ENCODE assay signal across 23 cellular contexts in genomic region chr19:55554749-55555152, GRCh38. TPM values are rescaled to one million over a fixed set of nuclear protein-coding genes. Genes with fewer than 3 reads are reported as not detected.
A peak's percentile ranks its signal among the peaks of the same experiment; 100 is the strongest.
DNase-seq lines count a peak whose midpoint lies in the region; ATAC-seq and TF ChIP-seq lines count a peak whose summit lies in the region.
"Had no signal": no experiment of that assay in that cellular context is flagged by ENCODE, and none has a peak within 500 bp of the region (broad histone marks: within the 10 kb centered on the region; RNA-seq: fewer than 3 reads in every experiment).

No MANE protein-coding gene starts in this region.

- H3K4me3 ChIP-seq in stomach (no peak overlapping the region), BE2C (ENCODE audit: low read depth, low read length) (no peak overlapping the region)
- H3K4me3 ChIP-seq: esophagus muscularis mucosa, gastroesophageal sphincter, lung, upper lobe of left lung had no signal

- H3K9me3 Mint-ChIP-seq in stimulated activated naive CD8-positive, alpha-beta T cell treated with anti-CD3 and anti-CD28 coated beads, Interleukin-15, amount 100 ng/mL, for 72 hours, result no peaks in the 10 kb centered on the region
- H3K9me3 Mint-ChIP-seq: T-helper 2 cell treated with Interferon-gamma antibody and Interleukin-4, amounts not matched to agents 5 μg/mL and 100 μg/mL, for 36 hours had no signal

- H3K27me3 Mint-ChIP-seq in stimulated activated naive CD8-positive, alpha-beta T cell treated with anti-CD3 and anti-CD28 coated beads, Interleukin-15, amount 100 ng/mL, for 72 hours, result peaks cover 20% of the 10 kb centered on the region

- peak; percentile 33 for ATAC-seq in left colon
- no peak for ATAC-seq in stimulated activated naive CD8-positive, alpha-beta T cell treated with anti-CD3 and anti-CD28 coated beads, Interleukin-15, amount 100 ng/mL, for 72 hours
- ATAC-seq: gastroesophageal sphincter, SK-N-SH treated with all-trans-retinoic acid at 6 μM for 48 hours had no signal

- peaks cover 9 to 43% (median 25%) of the 10 kb centered on the region in 4 donors for H3K4me1 ChIP-seq in stomach
- H3K4me1 ChIP-seq in BE2C, result no peaks in the 10 kb centered on the region
- H3K4me1 ChIP-seq: gastroesophageal sphincter had no signal

- H3K27me3 ChIP-seq in stomach, result peaks cover 0 to 19% (median 0%) of the 10 kb centered on the region in 3 donors
- H3K27me3 ChIP-seq in BE2C, result no peaks in the 10 kb centered on the region
- H3K27me3 ChIP-seq: brain microvascular endothelial cell, upper lobe of left lung had no signal

- no peak for TF ChIP-seq POLR2A in stomach (IDR thresholded peaks at IDR 0.05)

- no peaks in the 10 kb centered on the region for H3K36me3 ChIP-seq in stomach
- no peaks in the 10 kb centered on the region for H3K36me3 ChIP-seq in BE2C
- H3K36me3 ChIP-seq: brain microvascular endothelial cell, esophagus muscularis mucosa, gastroesophageal sphincter, upper lobe of left lung had no signal

- H3K4me3 Mint-ChIP-seq in stimulated activated naive CD8-positive, alpha-beta T cell treated with anti-CD3 and anti-CD28 coated beads, Interleukin-15, amount 100 ng/mL, for 72 hours, result no peak overlapping the region
- H3K4me3 Mint-ChIP-seq: T-helper 2 cell treated with Interferon-gamma antibody and Interleukin-4, amounts not matched to agents 5 μg/mL and 100 μg/mL, for 36 hours had no signal

- TF ChIP-seq EP300 in stomach (IDR thresholded peaks at IDR 0.05), result no peak

- H3K4me1 Mint-ChIP-seq in stimulated activated naive CD8-positive, alpha-beta T cell treated with anti-CD3 and anti-CD28 coated beads, Interleukin-15, amount 100 ng/mL, for 72 hours, result no peaks in the 10 kb centered on the region

- intact Hi-C loops in left colon (cut with DNase I, micrococcal nuclease), result no loop called here
- intact Hi-C loops in stomach (cut with DNase I; ENCODE audit: low total_unique reads), result no loop called here

- DNase-seq in NCI-H2107 treated with DMSO at 0.1 percent for 48 hours (lab: John Stamatoyannopoulos, UW; ENCODE audit: unreplicated experiment) (peak; percentile 2), NCI-H2107 (lab: John Stamatoyannopoulos, UW) (no peak), NCI-H82 (lab: John Stamatoyannopoulos, UW) (peak; percentile 71), left colon (no peak), stomach (peak; percentile 86), BE2C (no peak)
- no peak for DNase-seq in activated CD4-positive, alpha-beta T cell treated with anti-CD3 and anti-CD28 coated beads, Interleukin-2, amount 50 U/mL, for 48 hours
- DNase-seq in stimulated activated naive CD8-positive, alpha-beta T cell treated with anti-CD3 and anti-CD28 coated beads, Interleukin-15, amount 100 ng/mL, for 72 hours, result no peak
- DNase-seq: activated CD4-positive, alpha-beta T cell treated with anti-CD3 and anti-CD28 coated beads, Interleukin-2, amount 50 U/mL, for 4 hours; activated CD8-positive, alpha-beta memory T cell treated with anti-CD3 and anti-CD28 coated beads, Interleukin-2, amount 50 U/mL, for 48 hours; brain microvascular endothelial cell; effector memory CD4-positive, alpha-beta T cell; NCI-H1048; NCI-H446 treated with DMSO at 0.1 percent for 48 hours; occipital lobe; upper lobe of left lung had no signal

- H3K27ac ChIP-seq in stomach, result peak overlapping the region; percentile 41 to 72 (median 51)
- H3K27ac ChIP-seq: brain microvascular endothelial cell, esophagus muscularis mucosa, gastroesophageal sphincter, upper lobe of left lung had no signal

- H3K27ac Mint-ChIP-seq in stimulated activated naive CD8-positive, alpha-beta T cell treated with anti-CD3 and anti-CD28 coated beads, Interleukin-15, amount 100 ng/mL, for 72 hours, result peak overlapping the region in 1 of 2 donors; percentile 93
- H3K27ac Mint-ChIP-seq: T-helper 2 cell treated with Interferon-gamma antibody and Interleukin-4, amounts not matched to agents 5 μg/mL and 100 μg/mL, for 36 hours had no signal

- H3K9me3 ChIP-seq in stomach (no peaks in the 10 kb centered on the region), BE2C (no peaks in the 10 kb centered on the region)
- H3K9me3 ChIP-seq: esophagus muscularis mucosa, gastroesophageal sphincter, upper lobe of left lung had no signal

- WGBS in stomach, 5 donors, result 33 to 67% (median 50%) methylated on average over 7 to 8 of the region's 8 CpGs

- no peak for TF ChIP-seq CTCF in stomach (IDR thresholded peaks at IDR 0.05)
- no peak for TF ChIP-seq CTCF in BE2C (IDR thresholded peaks at IDR 0.05; ENCODE audit: low read depth, low read length)

RNA-seq across cellular contexts. Expression of gene SBK3, which starts 9.4 kb away (rescaled TPM):
- not detected for total RNA-seq in left colon
- total RNA-seq in stomach, result 1 to 10 TPM in 2 of 5 donors, under 1 TPM in 1, not detected in 2; 0.37 to 6.2 (median 2.0) TPM
- polyA plus RNA-seq in stomach, result under 1 TPM in 2 of 3 donors, not detected in 1; 0.20 to 0.56 TPM
- 0.46 TPM for polyA plus RNA-seq in BE2C (2012; ENCODE audit: insufficient read depth, insufficient read length, low read depth)
- total RNA-seq: renal cortical epithelial cell had no signal
- polyA plus RNA-seq: keratinocyte had no signal

RNA-seq across cellular contexts. Expression of gene SBK2, which starts 17.8 kb away (rescaled TPM):
- total RNA-seq in left colon, result not detected
- not detected for total RNA-seq in stomach
- not detected for polyA plus RNA-seq in stomach
- polyA plus RNA-seq in BE2C (2012; ENCODE audit: insufficient read depth, insufficient read length, low read depth), result not detected
- total RNA-seq: esophagus muscularis mucosa, gastroesophageal sphincter, occipital lobe, renal cortical epithelial cell, upper lobe of left lung had no signal
- polyA plus RNA-seq: keratinocyte, lung had no signal

RNA-seq across cellular contexts. Expression of gene ZNF579, which starts 25.9 kb away (rescaled TPM):
- total RNA-seq in left colon (1 to 10 TPM; 5.3 to 7.3 TPM), stomach (10 to 100 TPM in 1 of 5 donors, 1 to 10 TPM in 4; 3.1 to 12.1 (median 5.1) TPM)
- 10 to 100 TPM; 10.8 to 13.0 (median 11.0) TPM for polyA plus RNA-seq in stomach
- polyA plus RNA-seq in BE2C (2012; ENCODE audit: insufficient read depth, insufficient read length, low read depth), result 49.8 TPM

RNA-seq across cellular contexts. Expression of gene FIZ1, which starts 44.6 kb away (rescaled TPM):
- 10 to 100 TPM; 14.7 to 15.5 TPM for total RNA-seq in left colon
- 10 to 100 TPM in 1 of 5 donors, 1 to 10 TPM in 3, not detected in 1; 4.0 to 16.8 (median 6.7) TPM for total RNA-seq in stomach
- 10 to 100 TPM in 1 of 3 donors, 1 to 10 TPM in 2; 8.7 to 10.8 (median 9.4) TPM for polyA plus RNA-seq in stomach
- polyA plus RNA-seq in BE2C (2012; ENCODE audit: insufficient read depth, insufficient read length, low read depth), result 23.9 TPM

RNA-seq across cellular contexts. Expression of gene ZNF524, which starts 45.3 kb away (rescaled TPM):
- total RNA-seq in left colon (10 to 100 TPM; 26.6 to 36.4 TPM), stomach (10 to 100 TPM in 3 of 5 donors, 1 to 10 TPM in 2; 2.9 to 54.3 (median 17.4) TPM)
- 10 to 100 TPM; 61.3 to 70.7 (median 68.9) TPM for polyA plus RNA-seq in stomach
- 29.9 TPM for polyA plus RNA-seq in BE2C (2012; ENCODE audit: insufficient read depth, insufficient read length, low read depth)

Comparison
In these comparisons a context has a peak if more than half of its experiments do, and no peak if none do; other contexts are left out.
1. DNase-seq: peak in NCI-H2107 treated with DMSO at 0.1 percent for 48 hours (single experiment), NCI-H82 (single experiment) and stomach (single experiment); none in NCI-H2107 (single experiment), left colon (0 of 2), activated CD4-positive, alpha-beta T cell treated with anti-CD3 and anti-CD28 coated beads, Interleukin-2, amount 50 U/mL, for 48 hours (0 of 2), stimulated activated naive CD8-positive, alpha-beta T cell treated with anti-CD3 and anti-CD28 coated beads, Interleukin-15, amount 100 ng/mL, for 72 hours (0 of 2) and BE2C (single experiment).